Comparison of ENCODE assay signal across 18 cellular contexts in genomic region chr6:35925961-35926360, GRCh38. TPM values are rescaled to one million over a fixed set of nuclear protein-coding genes. Genes with fewer than 3 reads are reported as not detected.
DNase-seq lines count a peak whose midpoint lies in the region; ATAC-seq and TF ChIP-seq lines count a peak whose summit lies in the region.
"Had no signal": no experiment of that assay in that cellular context is flagged by ENCODE, and none has a peak within 500 bp of the region (broad histone marks: within the 10 kb centered on the region; RNA-seq: fewer than 3 reads in every experiment).

No MANE protein-coding gene starts in this region.

- H3K36me3 Mint-ChIP-seq in activated CD4-positive, alpha-beta T cell treated with anti-CD3 and anti-CD28 coated beads, Interleukin-2, amount 10 ng/mL, durations not matched to agents 7 days and 5 days (ENCODE audit: low read depth): peaks cover 6% of the 10 kb centered on the region

- no peak overlapping the region for H3K4ac ChIP-seq in trophoblast cell (ENCODE audit: low read depth, low read length)

- no peak for TF ChIP-seq POLR2A in esophagus muscularis mucosa (IDR thresholded peaks at IDR 0.05; ENCODE audit: low read depth)

- CTCF ChIA-PET in activated CD4-positive, alpha-beta T cell treated with anti-CD3 and anti-CD28 coated beads, Interleukin-2, amount 10 ng/mL, durations not matched to agents 7 days and 5 days (lab: Charles Lee): no interaction called here

- H2BK120ac ChIP-seq in trophoblast cell (ENCODE audit: insufficient read depth, low read length, poor library complexity): no peak overlapping the region

- no peak overlapping the region for H4K8ac ChIP-seq in trophoblast cell (ENCODE audit: low read depth, low read length)

- H2BK5ac ChIP-seq in trophoblast cell (ENCODE audit: low read depth, low read length, poor library complexity): no peak overlapping the region

- H3K27ac Mint-ChIP-seq in activated CD4-positive, alpha-beta T cell treated with anti-CD3 and anti-CD28 coated beads, Interleukin-2, amount 10 ng/mL, durations not matched to agents 7 days and 5 days: no peak overlapping the region
- H3K27ac Mint-ChIP-seq: CD14-positive monocyte had no signal

- H3K4me3 ChIP-seq in colonic mucosa (no peak overlapping the region), esophagus muscularis mucosa (no peak overlapping the region), trophoblast cell (ENCODE audit: low read depth, low read length) (no peak overlapping the region), right atrium auricular region (no peak overlapping the region)
- H3K4me3 ChIP-seq: A549, GM23248, HAP-1 had no signal

- H3K14ac ChIP-seq in trophoblast cell (ENCODE audit: low read length): no peak overlapping the region

- no peak overlapping the region for H2AFZ ChIP-seq in trophoblast cell (ENCODE audit: insufficient read depth, low read length, poor library complexity)
- H2AFZ ChIP-seq: GM23248 had no signal

- peak overlapping the region; percentile 33 for H3K27ac ChIP-seq in colonic mucosa
- no peak overlapping the region for H3K27ac ChIP-seq in esophagus muscularis mucosa (replicated peaks in 1 of 4)
- no peak overlapping the region for H3K27ac ChIP-seq in trophoblast cell (ENCODE audit: low read depth, low read length)
- H3K27ac ChIP-seq in right atrium auricular region: no peak overlapping the region
- H3K27ac ChIP-seq: 22Rv1, A549, GM23248 had no signal

- TF ChIP-seq CTCF in colonic mucosa (IDR thresholded peaks at IDR 0.05) (no peak), esophagus muscularis mucosa (IDR thresholded peaks at IDR 0.05) (no peak), right atrium auricular region (IDR thresholded peaks at IDR 0.05) (no peak)

- no peak overlapping the region for H4K12ac ChIP-seq in trophoblast cell (ENCODE audit: low read depth, low read length)

- H2AK5ac ChIP-seq in trophoblast cell (ENCODE audit: low read length): no peak overlapping the region

- H3K9me3 ChIP-seq in colonic mucosa: no peaks in the 10 kb centered on the region
- H3K9me3 ChIP-seq in esophagus muscularis mucosa: no peaks in the 10 kb centered on the region
- no peaks in the 10 kb centered on the region for H3K9me3 ChIP-seq in trophoblast cell (ENCODE audit: insufficient read depth, low read depth, low read length)
- no peaks in the 10 kb centered on the region for H3K9me3 ChIP-seq in right atrium auricular region
- H3K9me3 ChIP-seq: A549, HAP-1 had no signal

- H3K4me1 Mint-ChIP-seq in activated CD4-positive, alpha-beta T cell treated with anti-CD3 and anti-CD28 coated beads, Interleukin-2, amount 10 ng/mL, durations not matched to agents 7 days and 5 days: peaks cover 16% of the 10 kb centered on the region

- H3K79me1 ChIP-seq in trophoblast cell (ENCODE audit: low read length): no peaks in the 10 kb centered on the region

- H3K9me3 Mint-ChIP-seq in activated CD4-positive, alpha-beta T cell treated with anti-CD3 and anti-CD28 coated beads, Interleukin-2, amount 10 ng/mL, durations not matched to agents 7 days and 5 days: no peaks in the 10 kb centered on the region
- H3K9me3 Mint-ChIP-seq: CD4-positive, alpha-beta memory T cell had no signal

- H3K27me3 Mint-ChIP-seq in activated CD4-positive, alpha-beta T cell treated with anti-CD3 and anti-CD28 coated beads, Interleukin-2, amount 10 ng/mL, durations not matched to agents 7 days and 5 days: no peaks in the 10 kb centered on the region
- H3K27me3 Mint-ChIP-seq: CD4-positive, alpha-beta memory T cell had no signal

- no peaks in the 10 kb centered on the region for H3K79me2 ChIP-seq in trophoblast cell (ENCODE audit: control insufficient read depth, insufficient read depth, low read length, poor library complexity)

- no peak overlapping the region for H3K23ac ChIP-seq in trophoblast cell (ENCODE audit: low read length)

- H3K18ac ChIP-seq in trophoblast cell (ENCODE audit: low read length): no peak overlapping the region

- POLR2A ChIA-PET in activated CD4-positive, alpha-beta T cell treated with anti-CD3 and anti-CD28 coated beads, Interleukin-2, amount 10 ng/mL, durations not matched to agents 7 days and 5 days (lab: Charles Lee): no interaction called here

- H3K4me2 ChIP-seq in trophoblast cell (ENCODE audit: low read length): no peak overlapping the region
- H3K4me2 ChIP-seq: A549 had no signal

- H3K4me1 ChIP-seq in colonic mucosa (no peaks in the 10 kb centered on the region), esophagus muscularis mucosa (peaks cover 5 to 11% (median 8%) of the 10 kb centered on the region in 4 donors), trophoblast cell (ENCODE audit: control insufficient read depth in 1 of 2, insufficient read depth in 2 of 2, low read length in 2 of 2) (peaks cover under 1 to 2% of the 10 kb centered on the region in 2 experiments), right atrium auricular region (peaks cover 0 to 8% of the 10 kb centered on the region in 2 donors)

- H3K4me3 Mint-ChIP-seq in activated CD4-positive, alpha-beta T cell treated with anti-CD3 and anti-CD28 coated beads, Interleukin-2, amount 10 ng/mL, durations not matched to agents 7 days and 5 days: no peak overlapping the region
- H3K4me3 Mint-ChIP-seq: CD14-positive monocyte; CD4-positive, alpha-beta memory T cell had no signal

- DNase-seq in NCI-H69 (lab: John Stamatoyannopoulos, UW) (peak; percentile 64), colonic mucosa (no peak), esophagus muscularis mucosa (ENCODE audit: extremely low spot score) (peak; percentile 74), trophoblast cell (no peak), right atrium auricular region (ENCODE audit: low spot score) (no peak), NCI-H1105 (lab: John Stamatoyannopoulos, UW) (no peak)
- no peak for DNase-seq in activated CD4-positive, alpha-beta T cell treated with anti-CD3 and anti-CD28 coated beads, Interleukin-2, amount 10 ng/mL, durations not matched to agents 7 days and 5 days
- DNase-seq: AML-193; CD4-positive, alpha-beta memory T cell; DMS153; DMS79; GDM1; GM23248 had no signal

- WGBS in esophagus muscularis mucosa: 81% methylated on average over 3 of the region's 3 CpGs
- no CpG with 5 or more reads among the region's 3 CpGs for WGBS in trophoblast cell (ENCODE audit: extremely low coverage, insufficient coverage, insufficient read length)

- no peak overlapping the region for H2BK12ac ChIP-seq in trophoblast cell (ENCODE audit: low read length)

- H3K9ac ChIP-seq in colonic mucosa (ENCODE audit: low read depth in 2 of 2, low read length in 2 of 2): no peak overlapping the region
- peak overlapping the region; percentile 46 for H3K9ac ChIP-seq in trophoblast cell (ENCODE audit: low read length)
- H3K9ac ChIP-seq: GM23248 had no signal

- no peak for TF ChIP-seq EP300 in esophagus muscularis mucosa (IDR thresholded peaks at IDR 0.05)

- H3K36me3 ChIP-seq in colonic mucosa: no peaks in the 10 kb centered on the region
- H3K36me3 ChIP-seq in esophagus muscularis mucosa: no peaks in the 10 kb centered on the region
- no peaks in the 10 kb centered on the region for H3K36me3 ChIP-seq in trophoblast cell (ENCODE audit: control insufficient read depth in 1 of 2, insufficient read depth in 2 of 2, low read length in 2 of 2)
- no peaks in the 10 kb centered on the region for H3K36me3 ChIP-seq in right atrium auricular region
- H3K36me3 ChIP-seq: HAP-1 had no signal

- ATAC-seq in HG03521 (IDR thresholded peaks at IDR 0.05; ENCODE audit: unreplicated experiment): no peak
- ATAC-seq: A549 had no signal

- H3K27me3 ChIP-seq in colonic mucosa: no peaks in the 10 kb centered on the region
- no peaks in the 10 kb centered on the region for H3K27me3 ChIP-seq in esophagus muscularis mucosa
- H3K27me3 ChIP-seq in trophoblast cell (ENCODE audit: insufficient read depth, low read length): no peaks in the 10 kb centered on the region
- no peaks in the 10 kb centered on the region for H3K27me3 ChIP-seq in right atrium auricular region

- no peak overlapping the region for H4K91ac ChIP-seq in trophoblast cell (ENCODE audit: low read depth, low read length)

- intact Hi-C loops in colonic mucosa (cut with DNase I): no loop called here
- intact Hi-C loops in esophagus muscularis mucosa (cut with DNase I): no loop called here

RNA-seq across cellular contexts. Expression of gene SRPK1, which starts 5.1 kb away (rescaled TPM):
- total RNA-seq in colonic mucosa (100 to 1,000 TPM in 1 of 2 donors, 10 to 100 TPM in 1; 89.4 to 111 TPM), esophagus muscularis mucosa (10 to 100 TPM; 25.4 to 36.5 (median 30.4) TPM), right atrium auricular region (10 to 100 TPM; 19.7 to 24.2 TPM)
- 48.5 and 49.5 TPM in 2 replicates for polyA plus RNA-seq in trophoblast cell (2013)
- total RNA-seq in activated CD4-positive, alpha-beta T cell treated with anti-CD3 and anti-CD28 coated beads, Interleukin-2, amount 10 ng/mL, durations not matched to agents 7 days and 5 days: 10 to 100 TPM; 65.9 to 66.0 TPM

Comparison
In these comparisons a context has a peak if more than half of its experiments do, and no peak if none do; other contexts are left out.
1. DNase-seq: peak in NCI-H69 (single experiment) and esophagus muscularis mucosa (single experiment); none in colonic mucosa (single experiment), trophoblast cell (0 of 2), right atrium auricular region (single experiment), activated CD4-positive, alpha-beta T cell treated with anti-CD3 and anti-CD28 coated beads, Interleukin-2, amount 10 ng/mL, durations not matched to agents 7 days and 5 days (single experiment) and NCI-H1105 (single experiment).